ENCODE assay signal across 1 cellular context in the genomic region with DNA sequence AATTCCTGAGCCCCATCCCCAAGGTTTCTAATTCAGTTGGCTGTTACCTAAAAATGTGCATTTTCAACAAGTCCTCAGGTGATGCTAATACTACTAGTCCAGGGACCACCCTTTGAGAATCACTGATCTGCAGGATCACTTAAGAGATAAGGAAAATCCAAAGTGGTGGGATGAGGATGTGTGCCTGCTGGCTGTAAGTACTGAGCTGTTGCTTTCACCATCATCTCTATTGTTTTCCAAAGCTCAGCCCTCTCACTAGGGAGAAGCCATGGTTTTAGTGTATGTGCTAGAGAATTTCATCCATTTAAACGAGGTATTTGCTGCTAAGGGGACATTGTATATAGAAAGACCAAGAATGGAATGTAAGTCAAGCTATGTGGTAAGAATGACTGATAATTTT.
TF ChIP-seq lines count a peak whose summit lies in the region.

No MANE protein-coding gene starts in this region.

TF ChIP-seq in H1, 55 proteins besides CTCF, POLR2A, EP300 and RAD21:
- no peak for TF ChIP-seq CHD2 (IDR thresholded peaks at IDR 0.05; ENCODE audit: low read length)
- TF ChIP-seq RNF2 (IDR thresholded peaks at IDR 0.05; ENCODE audit: borderline replicate concordance, low read depth, low read length, missing control alignments, poor library complexity, severe bottlenecking): no peak
- no peak for TF ChIP-seq EZH2 (IDR thresholded peaks at IDR 0.05; ENCODE audit: low read depth, low read length, severe bottlenecking)
TF ChIP-seq in H1: peak in this region for 0.
